8 cellular contexts compared by ENCODE assay signal in genomic region chr19:58380037-58380735, GRCh38. TPM values are rescaled to one million over a fixed set of nuclear protein-coding genes. Genes with fewer than 3 reads are reported as not detected.
DNase-seq lines count a peak whose midpoint lies in the region; ATAC-seq, FAIRE-seq and TF ChIP-seq lines count a peak whose summit lies in the region.

No MANE protein-coding gene starts in this region.

- peak overlapping the region; percentile 48 to 58 for H3K4me3 ChIP-seq in small intestine (ENCODE audit: low read depth in 1 of 2, low read length in 2 of 2)

- no peaks in the 10 kb centered on the region for H3K9me3 ChIP-seq in small intestine (ENCODE audit: control insufficient read depth, low read depth)

- intact Hi-C loops in left ventricle myocardium superior (cut with micrococcal nuclease): no loop called here

- FAIRE-seq in small intestine (lab: Jason Lieb, UNC): no peak

- no peak for ATAC-seq in left ventricle myocardium superior

- peaks cover 0 to 4% of the 10 kb centered on the region in 2 donors for H3K4me1 ChIP-seq in small intestine (ENCODE audit: control insufficient read depth in 2 of 2, insufficient read depth in 1 of 2, low read depth in 1 of 2, low read length in 1 of 2)

- no peaks in the 10 kb centered on the region for H3K36me3 ChIP-seq in small intestine (ENCODE audit: control insufficient read depth in 2 of 2, insufficient read depth in 2 of 2, low read length in 2 of 2)

- H3K27ac ChIP-seq in VCaP: peak overlapping the region; percentile 91
- peak overlapping the region; percentile 57 to 88 for H3K27ac ChIP-seq in small intestine (ENCODE audit: low read depth in 1 of 2, low read length in 1 of 2)

- no peak for TF ChIP-seq CTCF in VCaP (conservative IDR thresholded peaks at IDR 0.05)

- 1 to 4% (median 2%) methylated on average over 24 to 30 of the region's 30 CpGs for WGBS in small intestine, 3 donors

- DNase-seq in NCI-H748 treated with DMSO at 0.1 percent for 48 hours (lab: John Stamatoyannopoulos, UW) (peak; percentile 53), NCI-H748 (lab: John Stamatoyannopoulos, UW; ENCODE audit: unreplicated experiment) (no peak), left ventricle myocardium superior (peak; percentile 11), small intestine (no peak), D341Med (ENCODE audit: low spot score) (no peak), SKM-1 treated with dmso at 0.1 percent for 144 hours (lab: John Stamatoyannopoulos, UW; ENCODE audit: unreplicated experiment) (no peak), cerebellum (ENCODE audit: low spot score) (no peak)

- H3K27me3 ChIP-seq in small intestine (ENCODE audit: control insufficient read depth in 2 of 2, insufficient read depth in 2 of 2, low read length in 2 of 2): no peaks in the 10 kb centered on the region

RNA-seq across cellular contexts. Expression of gene ZNF837, which starts 0.6 kb away (rescaled TPM):
- total RNA-seq in left ventricle myocardium superior: 0.37 TPM
- polyA plus RNA-seq in small intestine: 1 to 10 TPM; 2.9 to 4.3 (median 3.4) TPM
- 0.73 TPM for total RNA-seq in cerebellum

RNA-seq across cellular contexts. Expression of gene RPS5, which starts 6.9 kb away (rescaled TPM):
- total RNA-seq in left ventricle myocardium superior: 483 TPM
- 1,000 to 10,000 TPM in 2 of 3 donors, 100 to 1,000 TPM in 1; 863 to 1,751 (median 1,463) TPM for polyA plus RNA-seq in small intestine
- total RNA-seq in cerebellum: 920 TPM

RNA-seq across cellular contexts. Expression of gene RNF225, which starts 15.3 kb away (rescaled TPM):
- total RNA-seq in left ventricle myocardium superior (not detected), cerebellum (not detected)
- polyA plus RNA-seq in small intestine: not detected

RNA-seq across cellular contexts. Expression of gene ZNF497, which starts 17.6 kb away (rescaled TPM):
- 0.55 TPM for total RNA-seq in left ventricle myocardium superior
- under 1 TPM in 2 of 3 donors, not detected in 1; 0.22 to 0.82 TPM for polyA plus RNA-seq in small intestine
- total RNA-seq in cerebellum: 7.0 TPM

RNA-seq across cellular contexts. Expression of gene A1BG, which starts 26.9 kb away (rescaled TPM):
- total RNA-seq in left ventricle myocardium superior (5.7 TPM), cerebellum (2.0 TPM)
- polyA plus RNA-seq in small intestine: 10 to 100 TPM in 1 of 3 donors, 1 to 10 TPM in 1, not detected in 1; 9.3 to 45.9 TPM

Comparison
In these comparisons a context has a peak if more than half of its experiments do, and no peak if none do; other contexts are left out.
1. DNase-seq: peak in NCI-H748 treated with DMSO at 0.1 percent for 48 hours (single experiment) and left ventricle myocardium superior (single experiment); none in NCI-H748 (single experiment), small intestine (single experiment), D341Med (single experiment), SKM-1 treated with dmso at 0.1 percent for 144 hours (single experiment) and cerebellum (single experiment).